Comparison of ENCODE assay signal across 9 cellular contexts in the genomic region with DNA sequence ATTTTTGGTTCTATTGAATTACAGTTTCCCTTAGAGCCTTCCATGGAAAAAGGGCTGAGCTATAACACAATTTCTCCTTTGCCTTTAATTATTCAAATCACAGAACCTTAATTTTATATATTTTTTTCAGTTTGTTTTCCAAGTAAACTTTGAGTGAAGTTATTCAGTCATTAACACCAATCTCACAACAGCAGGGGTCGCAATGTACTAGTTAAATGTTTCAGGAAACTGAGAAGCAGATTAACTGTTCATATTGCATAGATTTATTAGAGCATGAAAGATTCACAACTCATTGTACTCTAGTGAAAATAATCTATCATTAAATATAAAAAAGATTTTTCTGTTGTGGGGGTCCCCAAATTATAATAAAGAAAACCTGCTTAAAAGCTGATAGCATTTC.
DNase-seq lines count a peak whose midpoint lies in the region; ATAC-seq and TF ChIP-seq lines count a peak whose summit lies in the region.
"Had no signal": no experiment of that assay in that cellular context is flagged by ENCODE, and none has a peak within 500 bp of the region (broad histone marks: within the 10 kb centered on the region; RNA-seq: fewer than 3 reads in every experiment).

No MANE protein-coding gene starts in this region.

- no peak for ATAC-seq in GM21825 (IDR thresholded peaks at IDR 0.05; ENCODE audit: unreplicated experiment)
- ATAC-seq: mucosa of descending colon had no signal

- H3K36me3 Mint-ChIP-seq in activated CD4-positive, alpha-beta T cell treated with anti-CD3 and anti-CD28 coated beads, Interleukin-2, amount 10 ng/mL, durations not matched to agents 7 days and 5 days (ENCODE audit: low read depth), result peaks cover 19% of the 10 kb centered on the region

- H3K9me3 Mint-ChIP-seq in activated CD4-positive, alpha-beta T cell treated with anti-CD3 and anti-CD28 coated beads, Interleukin-2, amount 10 ng/mL, durations not matched to agents 7 days and 5 days, result peaks cover 7% of the 10 kb centered on the region

- H3K4me1 ChIP-seq in liver (ENCODE audit: control insufficient read depth in 4 of 4, insufficient read depth in 4 of 4, low read length in 3 of 4), result no peaks in the 10 kb centered on the region

- no peaks in the 10 kb centered on the region for H3K9me3 ChIP-seq in liver (ENCODE audit: control insufficient read depth in 4 of 4, low read length in 3 of 4)
- H3K9me3 ChIP-seq: mucosa of descending colon had no signal

- peaks cover 0 to 4% (median under 1%) of the 10 kb centered on the region in 4 donors for H3K36me3 ChIP-seq in liver (ENCODE audit: control insufficient read depth in 4 of 4, insufficient read depth in 3 of 4, low read depth in 1 of 4, low read length in 3 of 4)

- 54% methylated on average over 1 of the region's 1 CpG for WGBS in liver

- H3K27me3 ChIP-seq in liver (ENCODE audit: control insufficient read depth in 4 of 4, insufficient read depth in 4 of 4, low read length in 3 of 4), result no peaks in the 10 kb centered on the region

- CTCF ChIA-PET in activated CD4-positive, alpha-beta T cell treated with anti-CD3 and anti-CD28 coated beads, Interleukin-2, amount 10 ng/mL, durations not matched to agents 7 days and 5 days (lab: Charles Lee), result no interaction called here

- no peaks in the 10 kb centered on the region for H3K4me1 Mint-ChIP-seq in activated CD4-positive, alpha-beta T cell treated with anti-CD3 and anti-CD28 coated beads, Interleukin-2, amount 10 ng/mL, durations not matched to agents 7 days and 5 days

- no peak overlapping the region for H3K9ac ChIP-seq in liver (ENCODE audit: low read depth in 1 of 2, low read length in 2 of 2)

- in situ Hi-C loops in KBM-7 (cut with MboI; ENCODE audit: low pct_unique_long_range_greater_than_20kb, low sequenced_read_pairs), result no loop called here

- no peak overlapping the region for H3K27ac Mint-ChIP-seq in activated CD4-positive, alpha-beta T cell treated with anti-CD3 and anti-CD28 coated beads, Interleukin-2, amount 10 ng/mL, durations not matched to agents 7 days and 5 days

- POLR2A ChIA-PET in activated CD4-positive, alpha-beta T cell treated with anti-CD3 and anti-CD28 coated beads, Interleukin-2, amount 10 ng/mL, durations not matched to agents 7 days and 5 days (lab: Charles Lee), result no interaction called here

- H3K4me3 ChIP-seq in liver (ENCODE audit: low read depth in 1 of 3, low read length in 3 of 3), result no peak overlapping the region
- H3K4me3 ChIP-seq: mucosa of descending colon had no signal

- no peak overlapping the region for H3K27ac ChIP-seq in liver (ENCODE audit: low read depth in 1 of 2, low read length in 2 of 2)

- peak; percentile 29 for TF ChIP-seq CTCF in liver (IDR thresholded peaks at IDR 0.05; ENCODE audit: low read depth, low read length, missing input control)

- DNase-seq in Daoy (ENCODE audit: low read depth), result peak; percentile 37
- DNase-seq in KBM-7, result peak; percentile 28
- peak; percentile 45 for DNase-seq in activated CD4-positive, alpha-beta T cell treated with anti-CD3 and anti-CD28 coated beads, Interleukin-2, amount 10 ng/mL, durations not matched to agents 7 days and 5 days
- DNase-seq in midbrain (lab: John Stamatoyannopoulos, UW), result no peak
- no peak for DNase-seq in NCI-H2081 treated with DMSO at 0.1 percent for 48 hours (lab: John Stamatoyannopoulos, UW)
- DNase-seq in cerebellar cortex (ENCODE audit: low spot score), result no peak

- peak; percentile 67 to 70 for TF ChIP-seq RAD21 in liver (IDR thresholded peaks at IDR 0.05)

- H3K27me3 Mint-ChIP-seq in activated CD4-positive, alpha-beta T cell treated with anti-CD3 and anti-CD28 coated beads, Interleukin-2, amount 10 ng/mL, durations not matched to agents 7 days and 5 days, result no peaks in the 10 kb centered on the region

- H3K4me3 Mint-ChIP-seq in activated CD4-positive, alpha-beta T cell treated with anti-CD3 and anti-CD28 coated beads, Interleukin-2, amount 10 ng/mL, durations not matched to agents 7 days and 5 days, result no peak overlapping the region

TF ChIP-seq in liver, 16 proteins besides CTCF, POLR2A, EP300 and RAD21:
- TF ChIP-seq REST (IDR thresholded peaks at IDR 0.05) (no peak), RXRA (IDR thresholded peaks at IDR 0.05) (no peak), TAF1 (conservative IDR thresholded peaks at IDR 0.05) (no peak), NR2F2 (IDR thresholded peaks at IDR 0.05) (no peak), FOXA2 (IDR thresholded peaks at IDR 0.05) (no peak)

Comparison
In these comparisons a context has a peak if more than half of its experiments do, and no peak if none do; other contexts are left out.
1. DNase-seq: peak in Daoy (single experiment), KBM-7 (single experiment) and activated CD4-positive, alpha-beta T cell treated with anti-CD3 and anti-CD28 coated beads, Interleukin-2, amount 10 ng/mL, durations not matched to agents 7 days and 5 days (single experiment); none in midbrain (single experiment), NCI-H2081 treated with DMSO at 0.1 percent for 48 hours (single experiment) and cerebellar cortex (single experiment).